Comparison of ENCODE assay signal across 9 cellular contexts in genomic region chr9:131420913-131421312, GRCh38. TPM values are rescaled to one million over a fixed set of nuclear protein-coding genes. Genes with fewer than 3 reads are reported as not detected.
DNase-seq lines count a peak whose midpoint lies in the region; ATAC-seq and TF ChIP-seq lines count a peak whose summit lies in the region.
"Had no signal": no experiment of that assay in that cellular context is flagged by ENCODE, and none has a peak within 500 bp of the region (broad histone marks: within the 10 kb centered on the region; RNA-seq: fewer than 3 reads in every experiment).

No MANE protein-coding gene starts in this region.

- H3K9ac ChIP-seq in subcutaneous abdominal adipose tissue (ENCODE audit: low read length in 5 of 5) = no peak overlapping the region

- ATAC-seq in activated CD8-positive, alpha-beta memory T cell treated with anti-CD3 and anti-CD28 coated beads, Interleukin-2, amount 10 ng/mL, durations not matched to agents 7 days and 5 days = no peak
- no peak for ATAC-seq in GM21526 (IDR thresholded peaks at IDR 0.05; ENCODE audit: low FRiP score, unreplicated experiment)

- intact Hi-C loops in adrenal gland (cut with DNase I) = loop anchor here in 1 of 2 donors (5.0 kb wide), 1 partner anchor 51 kb away; no protein-coding TSS in a partner anchor

- peak in 1 of 2 donors; percentile 28 for TF ChIP-seq POLR2A in adrenal gland (IDR thresholded peaks at IDR 0.05)

- H3K27me3 Mint-ChIP-seq in activated CD8-positive, alpha-beta memory T cell treated with anti-CD3 and anti-CD28 coated beads, Interleukin-2, amount 10 ng/mL, durations not matched to agents 7 days and 5 days = no peaks in the 10 kb centered on the region
- H3K27me3 Mint-ChIP-seq in immature natural killer cell (ENCODE audit: low read depth in 3 of 3) = peaks cover 0 to 4% (median 2%) of the 10 kb centered on the region in 3 donors

- DNase-seq in activated CD8-positive, alpha-beta memory T cell treated with anti-CD3 and anti-CD28 coated beads, Interleukin-2, amount 10 ng/mL, durations not matched to agents 7 days and 5 days = no peak
- no peak for DNase-seq in activated CD8-positive, alpha-beta memory T cell treated with anti-CD3 and anti-CD28 coated beads, Interleukin-2, amount 50 U/mL, for 48 hours
- DNase-seq in adrenal gland (peak in 6 of 7 donors; percentile 49 to 82 (median 65)), immature natural killer cell (no peak), OCI-M1 (lab: John Stamatoyannopoulos, UW) (no peak)
- DNase-seq in effector CD8-positive, alpha-beta T cell (lab: John Stamatoyannopoulos, UW) = no peak
- DNase-seq: RPMI8226 had no signal

- no peak overlapping the region for H3K4me3 ChIP-seq in adrenal gland
- H3K4me3 ChIP-seq in subcutaneous abdominal adipose tissue (ENCODE audit: low read depth in 1 of 5, low read length in 5 of 5) = peak overlapping the region in 1 of 5 donors; percentile 18

- WGBS in adrenal gland, 4 donors = 14 to 24% (median 16%) methylated on average over 4 to 5 of the region's 5 CpGs

- H3K36me3 ChIP-seq in adrenal gland (replicated peaks in 1 of 2) (no peaks in the 10 kb centered on the region), subcutaneous abdominal adipose tissue (ENCODE audit: control insufficient read depth in 5 of 5, insufficient read depth in 5 of 5, low read length in 5 of 5) (peaks cover 0 to 4% (median 0%) of the 10 kb centered on the region in 5 donors)

- peak in 2 of 6 experiments; percentile 14 to 25 for TF ChIP-seq CTCF in adrenal gland (IDR thresholded peaks at IDR 0.05)

- H3K4me1 Mint-ChIP-seq in activated CD8-positive, alpha-beta memory T cell treated with anti-CD3 and anti-CD28 coated beads, Interleukin-2, amount 10 ng/mL, durations not matched to agents 7 days and 5 days = peaks cover 77% of the 10 kb centered on the region
- peaks cover 89 to 91% of the 10 kb centered on the region in 2 donors for H3K4me1 Mint-ChIP-seq in immature natural killer cell

- peak overlapping the region; percentile 53 for H3K27ac Mint-ChIP-seq in activated CD8-positive, alpha-beta memory T cell treated with anti-CD3 and anti-CD28 coated beads, Interleukin-2, amount 10 ng/mL, durations not matched to agents 7 days and 5 days
- H3K27ac Mint-ChIP-seq in immature natural killer cell = peak overlapping the region; percentile 29 to 82 (median 56)

- H3K4me3 Mint-ChIP-seq in activated CD8-positive, alpha-beta memory T cell treated with anti-CD3 and anti-CD28 coated beads, Interleukin-2, amount 10 ng/mL, durations not matched to agents 7 days and 5 days = no peak overlapping the region
- peak overlapping the region in 4 of 5 donors; percentile 8 to 50 (median 30) for H3K4me3 Mint-ChIP-seq in immature natural killer cell

- H3K27ac ChIP-seq in adrenal gland (peak overlapping the region; percentile 42 to 87 (median 80)), subcutaneous abdominal adipose tissue (ENCODE audit: low read depth, low read length) (peak overlapping the region; percentile 63)

- H3K9me3 Mint-ChIP-seq in activated CD8-positive, alpha-beta memory T cell treated with anti-CD3 and anti-CD28 coated beads, Interleukin-2, amount 10 ng/mL, durations not matched to agents 7 days and 5 days (ENCODE audit: low read depth) = no peaks in the 10 kb centered on the region
- no peaks in the 10 kb centered on the region for H3K9me3 Mint-ChIP-seq in immature natural killer cell

- CTCF ChIA-PET in activated CD8-positive, alpha-beta memory T cell treated with anti-CD3 and anti-CD28 coated beads, Interleukin-2, amount 10 ng/mL, durations not matched to agents 7 days and 5 days (lab: Charles Lee) = interaction anchor here (0.6 to 1.0 kb wide), 3 partner anchors 10 to 19 kb away, joined by 3 to 5 read pairs (median 3); no protein-coding TSS in a partner anchor

- peaks cover 35% of the 10 kb centered on the region for H3K36me3 Mint-ChIP-seq in activated CD8-positive, alpha-beta memory T cell treated with anti-CD3 and anti-CD28 coated beads, Interleukin-2, amount 10 ng/mL, durations not matched to agents 7 days and 5 days
- no peaks in the 10 kb centered on the region for H3K36me3 Mint-ChIP-seq in immature natural killer cell

- H3K4me1 ChIP-seq in adrenal gland (replicated peaks in 1 of 2) (peaks cover 54 to 75% of the 10 kb centered on the region in 2 donors), subcutaneous abdominal adipose tissue (ENCODE audit: control insufficient read depth in 5 of 5, insufficient read depth in 5 of 5, low read length in 5 of 5) (peaks cover 28 to 83% (median 68%) of the 10 kb centered on the region in 5 donors)

- H3K27me3 ChIP-seq in adrenal gland (no peaks in the 10 kb centered on the region), subcutaneous abdominal adipose tissue (ENCODE audit: control insufficient read depth in 5 of 5, insufficient read depth in 4 of 5, low read length in 5 of 5) (no peaks in the 10 kb centered on the region)

- no peaks in the 10 kb centered on the region for H3K9me3 ChIP-seq in adrenal gland (replicated peaks in 1 of 3)
- H3K9me3 ChIP-seq in subcutaneous abdominal adipose tissue (ENCODE audit: control insufficient read depth in 5 of 5, low read length in 5 of 5) = no peaks in the 10 kb centered on the region

RNA-seq across cellular contexts. Expression of gene PRRC2B, which starts 27.0 kb away (rescaled TPM):
- 100 to 1,000 TPM; 242 to 293 TPM for total RNA-seq in activated CD8-positive, alpha-beta memory T cell treated with anti-CD3 and anti-CD28 coated beads, Interleukin-2, amount 10 ng/mL, durations not matched to agents 7 days and 5 days
- 100 to 1,000 TPM; 109 to 255 (median 161) TPM for total RNA-seq in adrenal gland
- polyA plus RNA-seq in adrenal gland (100 to 1,000 TPM in 1 of 3 donors, 10 to 100 TPM in 2; 56.9 to 141 (median 98.1) TPM), immature natural killer cell (10 to 100 TPM in 1 of 3 donors, 1 to 10 TPM in 2; 2.0 to 48.1 (median 9.6) TPM)

Comparison
In these comparisons a context has a peak if more than half of its experiments do, and no peak if none do; other contexts are left out.
1. DNase-seq: peak in adrenal gland (6 of 7); none in activated CD8-positive, alpha-beta memory T cell treated with anti-CD3 and anti-CD28 coated beads, Interleukin-2, amount 10 ng/mL, durations not matched to agents 7 days and 5 days (single experiment), activated CD8-positive, alpha-beta memory T cell treated with anti-CD3 and anti-CD28 coated beads, Interleukin-2, amount 50 U/mL, for 48 hours (single experiment), immature natural killer cell (0 of 3), effector CD8-positive, alpha-beta T cell (single experiment) and OCI-M1 (single experiment).